26 cellular contexts compared by ENCODE assay signal in the genomic region with DNA sequence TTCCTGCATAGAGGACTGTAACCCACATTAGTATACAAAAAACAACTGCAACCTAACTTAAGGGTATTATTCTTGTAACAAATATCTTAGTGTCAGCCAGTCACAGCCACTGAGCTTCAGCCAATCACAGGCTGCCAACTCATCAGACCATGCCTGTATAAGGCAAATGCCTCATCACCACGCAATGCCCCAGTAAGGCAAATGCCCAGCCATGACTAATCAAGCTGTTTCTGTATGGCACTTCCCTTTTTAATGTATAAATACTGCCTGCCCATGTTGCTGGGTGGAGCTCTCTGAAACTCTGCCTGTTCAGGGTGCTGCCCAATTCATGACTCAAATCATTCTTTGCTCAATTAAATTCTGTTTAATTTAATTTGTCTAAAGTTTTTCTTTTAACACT. TPM values are rescaled to one million over a fixed set of nuclear protein-coding genes. Genes with fewer than 3 reads are reported as not detected.
"Had no signal": no experiment of that assay in that cellular context is flagged by ENCODE, and none has a peak within 500 bp of the region (broad histone marks: within the 10 kb centered on the region; RNA-seq: fewer than 3 reads in every experiment).

No MANE protein-coding gene starts in this region.

- H3K36me3 ChIP-seq: cardiac muscle cell, gastroesophageal sphincter, spleen, thoracic aorta, upper lobe of right lung had no signal

- H3K4me1 Mint-ChIP-seq: activated CD4-positive, alpha-beta memory T cell treated with anti-CD3 and anti-CD28 coated beads, Interleukin-2, amount 10 ng/mL, durations not matched to agents 7 days and 5 days; activated CD4-positive, alpha-beta T cell treated with anti-CD3 and anti-CD28 coated beads, Interleukin-2, amount 10 ng/mL, durations not matched to agents 24 days and 14 days; activated CD8-positive, alpha-beta memory T cell treated with anti-CD3 and anti-CD28 coated beads, Interleukin-2, amount 10 ng/mL, durations not matched to agents 7 days and 5 days; activated naive CD4-positive, alpha-beta T cell treated with anti-CD3 and anti-CD28 coated beads, Interleukin-2, amount 10 ng/mL, durations not matched to agents 7 days and 5 days; activated naive CD8-positive, alpha-beta T cell treated with anti-CD3 and anti-CD28 coated beads, Interleukin-2, amount 50 U/mL, for 24 hours; endodermal cell; natural killer cell had no signal

- ATAC-seq: activated CD4-positive, CD25-positive, alpha-beta regulatory T cell treated with anti-CD3 and anti-CD28 coated beads, Interleukin-2, amount 50 U/mL, for 24 hours; activated CD8-positive, alpha-beta memory T cell treated with anti-CD3 and anti-CD28 coated beads, Interleukin-2, amount 10 ng/mL, durations not matched to agents 7 days and 5 days; activated naive CD8-positive, alpha-beta T cell treated with anti-CD3 and anti-CD28 coated beads, Interleukin-2, amount 50 U/mL, for 24 hours; gastroesophageal sphincter; left cardiac atrium; natural killer cell; upper lobe of right lung had no signal

- H3K4me3 ChIP-seq: cardiac muscle cell, gastroesophageal sphincter, spleen, thoracic aorta, upper lobe of right lung had no signal

- H3K27me3 Mint-ChIP-seq: activated CD4-positive, alpha-beta memory T cell treated with anti-CD3 and anti-CD28 coated beads, Interleukin-2, amount 10 ng/mL, durations not matched to agents 7 days and 5 days; activated CD4-positive, alpha-beta T cell treated with anti-CD3 and anti-CD28 coated beads, Interleukin-2, amount 10 ng/mL, durations not matched to agents 24 days and 14 days; activated CD8-positive, alpha-beta memory T cell treated with anti-CD3 and anti-CD28 coated beads, Interleukin-2, amount 10 ng/mL, durations not matched to agents 7 days and 5 days; activated naive CD4-positive, alpha-beta T cell treated with anti-CD3 and anti-CD28 coated beads, Interleukin-2, amount 10 ng/mL, durations not matched to agents 7 days and 5 days; activated naive CD8-positive, alpha-beta T cell treated with anti-CD3 and anti-CD28 coated beads, Interleukin-2, amount 50 U/mL, for 24 hours; progenitor cell of endocrine pancreas had no signal

- H3K36me3 Mint-ChIP-seq: activated CD8-positive, alpha-beta memory T cell treated with anti-CD3 and anti-CD28 coated beads, Interleukin-2, amount 10 ng/mL, durations not matched to agents 7 days and 5 days; activated naive CD4-positive, alpha-beta T cell treated with anti-CD3 and anti-CD28 coated beads, Interleukin-2, amount 10 ng/mL, durations not matched to agents 7 days and 5 days; natural killer cell had no signal

- H3K27me3 ChIP-seq: cardiac muscle cell, gastroesophageal sphincter, spleen, upper lobe of right lung had no signal

- H3K9me3 ChIP-seq: thoracic aorta, upper lobe of right lung had no signal

- H3K4me3 Mint-ChIP-seq: activated CD4-positive, alpha-beta memory T cell treated with anti-CD3 and anti-CD28 coated beads, Interleukin-2, amount 10 ng/mL, durations not matched to agents 7 days and 5 days; activated CD4-positive, alpha-beta T cell treated with anti-CD3 and anti-CD28 coated beads, Interleukin-2, amount 10 ng/mL, durations not matched to agents 24 days and 14 days; activated CD8-positive, alpha-beta memory T cell treated with anti-CD3 and anti-CD28 coated beads, Interleukin-2, amount 10 ng/mL, durations not matched to agents 7 days and 5 days; activated naive CD4-positive, alpha-beta T cell treated with anti-CD3 and anti-CD28 coated beads, Interleukin-2, amount 10 ng/mL, durations not matched to agents 7 days and 5 days; activated naive CD8-positive, alpha-beta T cell treated with anti-CD3 and anti-CD28 coated beads, Interleukin-2, amount 50 U/mL, for 24 hours; endodermal cell; natural killer cell had no signal

- H3K27ac Mint-ChIP-seq: activated CD4-positive, alpha-beta memory T cell treated with anti-CD3 and anti-CD28 coated beads, Interleukin-2, amount 10 ng/mL, durations not matched to agents 7 days and 5 days; activated CD4-positive, alpha-beta T cell treated with anti-CD3 and anti-CD28 coated beads, Interleukin-2, amount 10 ng/mL, durations not matched to agents 24 days and 14 days; activated CD8-positive, alpha-beta memory T cell treated with anti-CD3 and anti-CD28 coated beads, Interleukin-2, amount 10 ng/mL, durations not matched to agents 7 days and 5 days; activated naive CD4-positive, alpha-beta T cell treated with anti-CD3 and anti-CD28 coated beads, Interleukin-2, amount 10 ng/mL, durations not matched to agents 7 days and 5 days; activated naive CD8-positive, alpha-beta T cell treated with anti-CD3 and anti-CD28 coated beads, Interleukin-2, amount 50 U/mL, for 24 hours; endodermal cell; natural killer cell; progenitor cell of endocrine pancreas had no signal

- DNase-seq: activated CD4-positive, alpha-beta memory T cell treated with anti-CD3 and anti-CD28 coated beads, Interleukin-2, amount 10 ng/mL, durations not matched to agents 7 days and 5 days; activated CD4-positive, alpha-beta T cell treated with anti-CD3 and anti-CD28 coated beads, Interleukin-2, amount 10 ng/mL, durations not matched to agents 24 days and 14 days; activated CD8-positive, alpha-beta memory T cell treated with anti-CD3 and anti-CD28 coated beads, Interleukin-2, amount 10 ng/mL, durations not matched to agents 7 days and 5 days; activated effector memory CD4-positive, alpha-beta T cell treated with anti-CD3 and anti-CD28 coated beads, Interleukin-2, amount 50 U/mL, for 16 hours; activated naive CD4-positive, alpha-beta T cell treated with anti-CD3 and anti-CD28 coated beads, Interleukin-2, amount 10 ng/mL, durations not matched to agents 7 days and 5 days; activated naive CD8-positive, alpha-beta T cell treated with anti-CD3 and anti-CD28 coated beads, Interleukin-2, amount 50 U/mL, for 24 hours; activated T-cell treated with anti-CD3 and anti-CD28 coated beads for 4 hours; cortex of kidney; endodermal cell; head of caudate nucleus; hypothalamus; left cardiac atrium; midbrain; natural killer cell; retina; spleen; stimulated activated CD4-positive, alpha-beta T cell treated with anti-CD3 and anti-CD28 coated beads, Interleukin-4, amount 100 ng/mL, for 24 hours; stimulated activated naive CD4-positive, alpha-beta T cell treated with Interleukin-2 at 50 U/mL for 16 hours; upper lobe of right lung had no signal

RNA-seq across cellular contexts. Expression of gene GABRA5, which starts 18.4 kb away (rescaled TPM):
- total RNA-seq: activated CD4-positive, alpha-beta memory T cell treated with anti-CD3 and anti-CD28 coated beads, Interleukin-2, amount 10 ng/mL, durations not matched to agents 7 days and 5 days; activated CD4-positive, alpha-beta T cell treated with anti-CD3 and anti-CD28 coated beads, Interleukin-2, amount 10 ng/mL, durations not matched to agents 24 days and 14 days; activated CD8-positive, alpha-beta memory T cell treated with anti-CD3 and anti-CD28 coated beads, Interleukin-2, amount 10 ng/mL, durations not matched to agents 7 days and 5 days; cardiac muscle cell; liver; natural killer cell; osteocyte; thoracic aorta; upper lobe of right lung had no signal
